ENCODE assay signal across 7 cellular contexts in genomic region chr20:46013826-46014516, GRCh38. TPM values are rescaled to one million over a fixed set of nuclear protein-coding genes. Genes with fewer than 3 reads are reported as not detected.
DNase-seq lines count a peak whose midpoint lies in the region; ATAC-seq and TF ChIP-seq lines count a peak whose summit lies in the region.

No MANE protein-coding gene starts in this region.

- no peak for TF ChIP-seq POLR2A in stomach (IDR thresholded peaks at IDR 0.05)

- TF ChIP-seq EP300 in stomach (IDR thresholded peaks at IDR 0.05) = no peak

- intact Hi-C loops in stomach (cut with DNase I; ENCODE audit: low total_unique reads) = loop anchor here (10.0 kb wide), 1 partner anchor 81 kb away; no protein-coding TSS in a partner anchor

- no peak overlapping the region for H3K27ac ChIP-seq in stomach

- peaks cover 36 to 95% (median 58%) of the 10 kb centered on the region in 3 donors for H3K27me3 ChIP-seq in stomach

- ATAC-seq in HG03520 (IDR thresholded peaks at IDR 0.05; ENCODE audit: unreplicated experiment) = peak; percentile 59

- TF ChIP-seq CTCF in GM13977 (IDR thresholded peaks at IDR 0.05; ENCODE audit: extremely low read depth, insufficient read depth, missing control alignments) (peak; percentile 89), stomach (IDR thresholded peaks at IDR 0.05) (peak in 5 of 7 experiments; percentile 40 to 87 (median 72))

- no peaks in the 10 kb centered on the region for H3K9me3 ChIP-seq in stomach

- DNase-seq in GM13977 (ENCODE audit: low spot score) = peak; percentile 89
- DNase-seq in NCI-H748 (lab: John Stamatoyannopoulos, UW; ENCODE audit: unreplicated experiment) = peak; percentile 85
- peak; percentile 75 to 80 for DNase-seq in activated CD4-positive, alpha-beta T cell treated with anti-CD3 and anti-CD28 coated beads, Interleukin-2, amount 50 U/mL, for 48 hours
- DNase-seq in effector CD8-positive, alpha-beta T cell (lab: John Stamatoyannopoulos, UW) = peak; percentile 51
- peak; percentile 20 for DNase-seq in myocyte (ENCODE audit: low read depth)
- peak; percentile 68 for DNase-seq in stomach

- in situ Hi-C loops in GM13977 (cut with MboI; ENCODE audit: low pct_unique_long_range_greater_than_20kb, low sequenced_read_pairs, unreplicated experiment) = no loop called here

- no peaks in the 10 kb centered on the region for H3K36me3 ChIP-seq in stomach

- WGBS in stomach, 5 donors = 0 to 4% (median 3%) methylated on average over 13 to 67 of the region's 67 CpGs

- H3K4me3 ChIP-seq in stomach = peak overlapping the region in 2 of 4 donors; percentile 21 to 33

- peaks cover 6 to 46% (median 18%) of the 10 kb centered on the region in 4 donors for H3K4me1 ChIP-seq in stomach

RNA-seq across cellular contexts. Expression of gene MMP9, which starts 5.3 kb away (rescaled TPM):
- total RNA-seq in myocyte (not detected in 2 replicates), stomach (1 to 10 TPM in 2 of 5 donors, not detected in 3; 1.3 to 5.1 TPM)
- not detected for polyA plus RNA-seq in myocyte (2012)
- 1 to 10 TPM in 2 of 3 donors, under 1 TPM in 1; 0.31 to 1.9 (median 1.2) TPM for polyA plus RNA-seq in stomach

RNA-seq across cellular contexts. Expression of gene SLC12A5, which starts 15.0 kb away (rescaled TPM):
- total RNA-seq in myocyte (not detected in 2 replicates), stomach (1 to 10 TPM in 1 of 5 donors, not detected in 4; 1.3 TPM)
- 0.30 TPM for polyA plus RNA-seq in myocyte (2012)
- polyA plus RNA-seq in stomach = 1 to 10 TPM in 2 of 3 donors, under 1 TPM in 1; 0.93 to 6.2 (median 5.5) TPM

RNA-seq across cellular contexts. Expression of gene ZNF335, which starts 42.0 kb away (rescaled TPM):
- 14.7 and 15.2 TPM in 2 replicates for total RNA-seq in myocyte
- polyA plus RNA-seq in myocyte (2012) = 10.3 TPM
- 10 to 100 TPM in 4 of 5 donors, 1 to 10 TPM in 1; 8.3 to 72.3 (median 38.5) TPM for total RNA-seq in stomach
- polyA plus RNA-seq in stomach = 10 to 100 TPM in 1 of 3 donors, 1 to 10 TPM in 2; 7.2 to 12.0 (median 9.3) TPM

Comparison
In these comparisons a context has a peak if more than half of its experiments do, and no peak if none do; other contexts are left out.
1. DNase-seq: peak in every context shown above with its lines; median percentile 89 in GM13977; 85 in NCI-H748; 78 in activated CD4-positive, alpha-beta T cell treated with anti-CD3 and anti-CD28 coated beads, Interleukin-2, amount 50 U/mL, for 48 hours; 68 in stomach; 51 in effector CD8-positive, alpha-beta T cell; 20 in myocyte.